13 cellular contexts compared by ENCODE assay signal in the genomic region with DNA sequence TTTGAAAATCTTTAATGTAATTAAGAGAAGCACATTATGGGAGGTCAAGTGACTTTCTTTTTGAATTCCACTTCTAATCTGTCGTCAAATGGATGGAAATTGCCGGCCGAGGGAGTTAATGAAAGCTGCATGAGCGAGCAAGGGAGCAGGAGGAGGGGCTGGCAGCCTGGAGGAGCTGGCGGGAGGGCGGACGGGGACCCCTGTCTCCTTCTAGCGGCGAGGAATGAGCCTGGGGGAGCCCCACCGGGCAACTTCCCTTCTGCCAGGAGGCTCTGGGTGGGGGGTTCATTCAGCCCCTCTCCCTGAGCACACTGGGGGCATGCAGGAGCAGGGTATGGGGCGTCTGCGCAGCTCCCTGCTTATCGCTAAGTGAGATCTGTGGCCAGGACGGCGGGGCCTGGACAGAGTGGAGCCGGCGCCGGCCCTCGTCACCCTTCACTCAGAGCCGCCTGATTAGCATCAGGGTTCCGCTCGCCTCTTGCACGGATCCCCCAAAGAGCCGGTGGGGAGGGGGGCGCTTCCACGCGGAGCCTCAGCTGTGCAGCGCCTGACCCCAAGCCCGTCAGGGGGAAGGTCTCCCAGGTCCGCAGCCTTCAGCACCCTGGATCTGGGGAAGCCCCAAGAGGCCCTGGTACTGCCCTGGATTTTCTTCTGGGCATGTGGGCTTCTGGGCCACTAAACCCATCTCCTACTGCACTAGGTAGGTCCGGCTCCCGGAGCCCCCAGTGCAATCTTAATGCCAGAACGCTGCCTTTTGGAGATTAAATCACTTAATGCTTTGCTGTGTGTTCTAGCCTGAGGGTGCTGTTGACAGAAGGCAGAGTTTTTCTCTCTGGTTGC.
DNase-seq lines count a peak whose midpoint lies in the region; ATAC-seq and TF ChIP-seq lines count a peak whose summit lies in the region.
"Had no signal": no experiment of that assay in that cellular context is flagged by ENCODE, and none has a peak within 500 bp of the region (broad histone marks: within the 10 kb centered on the region; RNA-seq: fewer than 3 reads in every experiment).

No MANE protein-coding gene starts in this region.

- H3K27me3 ChIP-seq in adipocyte (replicated peaks; ENCODE audit: control insufficient read depth, insufficient read depth, low read length) = no peaks in the 10 kb centered on the region
- H3K27me3 ChIP-seq in smooth muscle cell (ENCODE audit: low read depth) = no peaks in the 10 kb centered on the region

- H2AFZ ChIP-seq in smooth muscle cell (ENCODE audit: low read depth) = no peak overlapping the region

- H3K4me2 ChIP-seq in smooth muscle cell = peak overlapping the region; percentile 83

- H3K4me1 ChIP-seq in adipocyte (ENCODE audit: control insufficient read depth, insufficient read depth, low read length) = peaks cover 7% of the 10 kb centered on the region
- H3K4me1 ChIP-seq in smooth muscle cell (ENCODE audit: low read depth) = peaks cover 32% of the 10 kb centered on the region

- peak overlapping the region; percentile 1 for H3K27ac ChIP-seq in smooth muscle cell (ENCODE audit: low read depth)

- no peak for ATAC-seq in GM19035 (IDR thresholded peaks at IDR 0.05; ENCODE audit: unreplicated experiment)
- ATAC-seq: activated naive CD4-positive, alpha-beta T cell treated with anti-CD3 and anti-CD28 coated beads, Interleukin-2, amount 50 U/mL, for 72 hours had no signal

- peaks cover 18% of the 10 kb centered on the region for H3F3A ChIP-seq in smooth muscle cell (ENCODE audit: low read depth)

- TF ChIP-seq CTCF in smooth muscle cell (IDR thresholded peaks at IDR 0.05; ENCODE audit: borderline replicate concordance, insufficient read depth, poor library complexity, severe bottlenecking) = no peak

- H3K79me2 ChIP-seq in smooth muscle cell (ENCODE audit: low read depth) = no peaks in the 10 kb centered on the region

- peak overlapping the region; percentile 61 for H3K4me3 ChIP-seq in adipocyte (ENCODE audit: low read length)
- H3K4me3 ChIP-seq in iPS-18c (ENCODE audit: insufficient read depth, low read depth, low read length) = peak overlapping the region; percentile 11
- peak overlapping the region; percentile 37 for H3K4me3 ChIP-seq in smooth muscle cell

- H4K20me1 ChIP-seq in smooth muscle cell (ENCODE audit: low read depth) = no peaks in the 10 kb centered on the region

- in situ Hi-C loops in G401 (cut with HindIII; ENCODE audit: low sequenced_read_pairs) = no loop called here

- H3K9me3 ChIP-seq in adipocyte (ENCODE audit: control insufficient read depth, low read length) (no peaks in the 10 kb centered on the region), iPS-18c (ENCODE audit: control insufficient read depth, insufficient read depth, low read length) (peaks cover 5% of the 10 kb centered on the region), smooth muscle cell (replicated peaks; ENCODE audit: low read depth) (no peaks in the 10 kb centered on the region)

- 5% methylated on average over 33 of the region's 33 CpGs for WGBS in smooth muscle cell (ENCODE audit: low lambda C conversion rate)

- H3K9ac ChIP-seq in adipocyte (ENCODE audit: low read length) (peak overlapping the region; percentile 63), smooth muscle cell (ENCODE audit: low read depth) (no peak overlapping the region)

- H3K36me3 ChIP-seq in adipocyte (ENCODE audit: control insufficient read depth, insufficient read depth, low read length, severe bottlenecking) (no peaks in the 10 kb centered on the region), smooth muscle cell (ENCODE audit: low read depth) (no peaks in the 10 kb centered on the region)

- DNase-seq in EL (peak; percentile 30), adipocyte (ENCODE audit: low read depth) (no peak), smooth muscle cell (lab: John Stamatoyannopoulos, UW; ENCODE audit: unreplicated experiment) (peak; percentile 61), AG20443 (ENCODE audit: low spot score) (no peak), G401 (ENCODE audit: low spot score) (no peak)
- DNase-seq in stimulated activated CD4-positive, alpha-beta T cell treated with anti-CD3 and anti-CD28 coated beads, Interleukin-2, amount 100 ng/mL, for 24 hours = no peak
- DNase-seq: activated CD4-positive, alpha-beta T cell treated with anti-CD3 and anti-CD28 coated beads, Interleukin-2, amount 10 ng/mL, durations not matched to agents 24 days and 14 days; MM.1S; NK-92 treated with Interleukin-12 subunit alpha and Interleukin-12 subunit beta, amount 100 ng/mL, for 24 hours; stimulated activated CD4-positive, alpha-beta T cell treated with anti-CD3 and anti-CD28 coated beads, Interleukin-15, amount 100 ng/mL, for 24 hours had no signal

Comparison
In these comparisons a context has a peak if more than half of its experiments do, and no peak if none do; other contexts are left out.
1. DNase-seq: peak in EL (single experiment) and smooth muscle cell (single experiment); none in adipocyte (single experiment), AG20443 (single experiment), stimulated activated CD4-positive, alpha-beta T cell treated with anti-CD3 and anti-CD28 coated beads, Interleukin-2, amount 100 ng/mL, for 24 hours (0 of 2) and G401 (single experiment).
2. H3K4me3 ChIP-seq: peak in every context shown above with its lines; median percentile 61 in adipocyte; 37 in smooth muscle cell; 11 in iPS-18c.